8 cellular contexts compared by ENCODE assay signal in genomic region chr6:39225946-39226437, GRCh38. TPM values are rescaled to one million over a fixed set of nuclear protein-coding genes. Genes with fewer than 3 reads are reported as not detected.
A peak's percentile ranks its signal among the peaks of the same experiment; 100 is the strongest.
DNase-seq lines count a peak whose midpoint lies in the region; ATAC-seq and TF ChIP-seq lines count a peak whose summit lies in the region.
"Had no signal": no experiment of that assay in that cellular context is flagged by ENCODE, and none has a peak within 500 bp of the region (broad histone marks: within the 10 kb centered on the region; RNA-seq: fewer than 3 reads in every experiment).

No MANE protein-coding gene starts in this region.

- H2BK120ac ChIP-seq in mesendoderm (ENCODE audit: low read depth, low read length): no peak overlapping the region

- no peaks in the 10 kb centered on the region for H3K36me3 ChIP-seq in mesendoderm (ENCODE audit: control insufficient read depth, insufficient read depth, low read length)
- no peaks in the 10 kb centered on the region for H3K36me3 ChIP-seq in thymus (ENCODE audit: control insufficient read depth, insufficient read depth)

- no peak overlapping the region for H4K5ac ChIP-seq in mesendoderm (ENCODE audit: low read length)

- H3K9ac ChIP-seq in mesendoderm (ENCODE audit: low read length): no peak overlapping the region

- no peak overlapping the region for H3K4me2 ChIP-seq in mesendoderm (ENCODE audit: low read length)

- H2BK5ac ChIP-seq in mesendoderm (ENCODE audit: low read length): no peak overlapping the region

- DNase-seq in MV-4-11 (lab: John Stamatoyannopoulos, UW) (peak; percentile 93), mesendoderm (no peak), G401 (ENCODE audit: low spot score) (no peak)
- DNase-seq in activated CD8-positive, alpha-beta memory T cell treated with anti-CD3 and anti-CD28 coated beads, Interleukin-2, amount 50 U/mL, for 48 hours: peak; percentile 70

- H3K27me3 ChIP-seq in mesendoderm (ENCODE audit: insufficient read depth, low read length, poor library complexity) (no peaks in the 10 kb centered on the region), thymus (ENCODE audit: control insufficient read depth, insufficient read depth) (no peaks in the 10 kb centered on the region)

- H3K4ac ChIP-seq in mesendoderm (ENCODE audit: low read depth, low read length): no peak overlapping the region

- H3K79me2 ChIP-seq in mesendoderm (ENCODE audit: control insufficient read depth, insufficient read depth, low read length): peaks cover 54% of the 10 kb centered on the region

- H3K27ac ChIP-seq in mesendoderm (ENCODE audit: low read depth, low read length) (no peak overlapping the region), thymus (ENCODE audit: low read depth) (peak overlapping the region; percentile 36)

- H3K56ac ChIP-seq in mesendoderm (ENCODE audit: low read length): no peak overlapping the region

- peaks cover 38% of the 10 kb centered on the region for H3K79me1 ChIP-seq in mesendoderm (ENCODE audit: low read length)

- H3K23ac ChIP-seq in mesendoderm (ENCODE audit: low read length): no peak overlapping the region

- no peak overlapping the region for H2BK15ac ChIP-seq in mesendoderm (replicated peaks; ENCODE audit: low read depth)

- no peaks in the 10 kb centered on the region for H3K9me3 ChIP-seq in thymus (ENCODE audit: control insufficient read depth)

- H3K18ac ChIP-seq in mesendoderm (ENCODE audit: low read length): no peak overlapping the region

- H2AK5ac ChIP-seq in mesendoderm (ENCODE audit: low read length): peak overlapping the region; percentile 89

- no peak overlapping the region for H4K8ac ChIP-seq in mesendoderm (ENCODE audit: low read depth, low read length)

- in situ Hi-C loops in G401 (cut with HindIII; ENCODE audit: low sequenced_read_pairs): no loop called here

- H3K4me1 ChIP-seq in mesendoderm (ENCODE audit: control insufficient read depth, low read depth, low read length) (peaks cover 38% of the 10 kb centered on the region), thymus (ENCODE audit: control insufficient read depth, insufficient read depth, low read length) (peaks cover 43% of the 10 kb centered on the region)

- no CpG with 5 or more reads among the region's 6 CpGs for WGBS in mesendoderm (ENCODE audit: extremely low coverage, insufficient coverage, low lambda C conversion rate)
- 20% methylated on average over 6 of the region's 6 CpGs for WGBS in thymus

- ATAC-seq in SK-N-SH treated with all-trans-retinoic acid at 6 μM for 48 hours: no peak
- ATAC-seq in HG03139 (IDR thresholded peaks at IDR 0.05; ENCODE audit: unreplicated experiment): no peak

- H3K4me3 ChIP-seq in mesendoderm (ENCODE audit: low read length) (no peak overlapping the region), thymus (ENCODE audit: low read length) (no peak overlapping the region)

TF ChIP-seq in SK-N-SH treated with all-trans-retinoic acid at 6 μM for 48 hours, 23 proteins besides CTCF, POLR2A, EP300 and RAD21:
- TF ChIP-seq POU6F1 (CRISPR knock-in tag; IDR thresholded peaks at IDR 0.05; ENCODE audit: borderline replicate concordance, low read depth) (no peak), TSHZ2 (CRISPR knock-in tag; IDR thresholded peaks at IDR 0.05) (no peak), ZC3H10 (CRISPR knock-in tag; IDR thresholded peaks at IDR 0.05) (no peak), CSRNP3 (CRISPR knock-in tag; IDR thresholded peaks at IDR 0.05) (no peak), GLIS3 (CRISPR knock-in tag; IDR thresholded peaks at IDR 0.05) (no peak), PATZ1 (CRISPR knock-in tag; IDR thresholded peaks at IDR 0.05; ENCODE audit: borderline replicate concordance) (no peak), ZNF70 (CRISPR knock-in tag; IDR thresholded peaks at IDR 0.05) (no peak), RARB (CRISPR knock-in tag; IDR thresholded peaks at IDR 0.05) (no peak)

RNA-seq across cellular contexts. Expression of gene KCNK5, which starts 3.3 kb away (rescaled TPM):
- polyA plus RNA-seq in mesendoderm (2013, experiment 1 of 2): 8.2 TPM
- polyA plus RNA-seq in mesendoderm (2013, experiment 2 of 2): 8.3 TPM
- polyA plus RNA-seq in thymus: 2.6 TPM
- total RNA-seq in G401 (2014; rRNA removed; shearing (Covaris generic)): not detected in 2 replicates
- total RNA-seq: endothelial cell of umbilical vein had no signal
- polyA plus RNA-seq: endothelial cell of umbilical vein had no signal

Comparison
In these comparisons a context has a peak if more than half of its experiments do, and no peak if none do; other contexts are left out.
1. DNase-seq: peak in MV-4-11 (single experiment) and activated CD8-positive, alpha-beta memory T cell treated with anti-CD3 and anti-CD28 coated beads, Interleukin-2, amount 50 U/mL, for 48 hours (single experiment); none in mesendoderm (single experiment) and G401 (single experiment).